Comparison of ENCODE assay signal across 20 cellular contexts in the genomic region with DNA sequence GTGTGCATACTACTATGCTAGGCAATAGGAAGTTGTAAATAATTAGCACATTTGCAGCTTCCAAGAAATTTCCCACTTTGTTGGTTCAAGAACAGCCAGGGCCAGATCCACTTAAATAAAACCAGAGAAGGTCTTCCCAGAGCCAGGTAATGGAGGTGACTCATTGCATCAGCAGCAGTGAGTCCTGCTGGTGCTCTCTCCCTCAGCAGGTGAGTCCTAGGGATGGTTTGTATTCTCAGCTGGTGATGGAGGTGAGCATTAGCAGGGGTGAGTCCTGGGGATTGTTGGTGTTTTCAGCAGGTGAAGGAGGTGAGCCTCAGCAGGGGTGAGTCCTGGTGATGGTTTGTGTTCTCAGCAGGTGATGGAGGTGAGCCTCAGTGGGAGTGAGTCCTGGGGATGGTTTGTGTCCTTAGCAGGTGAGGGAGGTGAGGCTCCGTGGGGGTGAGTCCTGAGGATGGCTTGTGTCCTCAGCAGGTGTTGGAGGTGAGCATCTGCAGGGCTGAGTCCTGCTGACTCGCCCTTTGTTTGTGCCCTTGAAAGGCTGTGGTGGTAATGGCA.
"Had no signal": no experiment of that assay in that cellular context is flagged by ENCODE, and none has a peak within 500 bp of the region (broad histone marks: within the 10 kb centered on the region; RNA-seq: fewer than 3 reads in every experiment).

No MANE protein-coding gene starts in this region.

- H3K27me3 ChIP-seq: colonic mucosa, gastrocnemius medialis, pancreas, right lobe of liver, testis, tibial nerve had no signal

- H3K9me3 ChIP-seq: colonic mucosa, gastrocnemius medialis, pancreas, right lobe of liver, testis had no signal

- H3K4me3 ChIP-seq: colonic mucosa, gastrocnemius medialis, heart right ventricle, pancreas, right lobe of liver, testis, tibial nerve had no signal

- H3K27ac ChIP-seq: colonic mucosa, gastrocnemius medialis, heart right ventricle, pancreas, right lobe of liver, testis, tibial nerve had no signal

- DNase-seq: colonic mucosa; dermis blood vessel endothelial cell; erythroblast; gastrocnemius medialis; heart right ventricle; hypothalamus; kidney glomerular epithelial cell; midbrain; occipital lobe; pancreas; right lobe of liver; stimulated activated CD4-positive, alpha-beta T cell treated with anti-CD3 and anti-CD28 coated beads, Interleukin-4, amount 100 ng/mL, for 24 hours; stimulated activated naive B cell treated with anti-CD40 and anti-IgM and Interleukin-4, amounts not matched to agents 10 μg/mL and 1 μg/mL and 100 μg/mL, for 72 hours; stimulated activated naive CD8-positive, alpha-beta T cell treated with anti-CD3 and anti-CD28 coated beads, Interleukin-15, amount 100 ng/mL, for 72 hours; testis had no signal

- H3K4me3 Mint-ChIP-seq: memory B cell; natural killer cell treated with Interleukin-12 subunit alpha and Interleukin-12 subunit beta and Interleukin-15 and Interleukin-18, amount 100 ng/mL, for 72 hours; stimulated activated naive B cell treated with anti-CD40 and anti-IgM and Interleukin-4, amounts not matched to agents 10 μg/mL and 1 μg/mL and 100 μg/mL, for 72 hours; stimulated activated naive CD8-positive, alpha-beta T cell treated with anti-CD3 and anti-CD28 coated beads, Interleukin-15, amount 100 ng/mL, for 72 hours had no signal

- H3K36me3 Mint-ChIP-seq: memory B cell had no signal

- ATAC-seq: gastrocnemius medialis; heart right ventricle; left lobe of liver; natural killer cell treated with Interleukin-12 subunit alpha and Interleukin-12 subunit beta and Interleukin-15 and Interleukin-18, amount 100 ng/mL, for 72 hours; pancreas; right lobe of liver; stimulated activated naive B cell treated with anti-CD40 and anti-IgM and Interleukin-4, amounts not matched to agents 10 μg/mL and 1 μg/mL and 100 μg/mL, for 72 hours; stimulated activated naive CD8-positive, alpha-beta T cell treated with anti-CD3 and anti-CD28 coated beads, Interleukin-15, amount 100 ng/mL, for 72 hours had no signal

- H3K36me3 ChIP-seq: colonic mucosa, gastrocnemius medialis, heart right ventricle, pancreas, right lobe of liver, tibial nerve had no signal

- H3K27ac Mint-ChIP-seq: memory B cell; natural killer cell treated with Interleukin-12 subunit alpha and Interleukin-12 subunit beta and Interleukin-15 and Interleukin-18, amount 100 ng/mL, for 72 hours; progenitor cell of endocrine pancreas; stimulated activated naive B cell treated with anti-CD40 and anti-IgM and Interleukin-4, amounts not matched to agents 10 μg/mL and 1 μg/mL and 100 μg/mL, for 72 hours; stimulated activated naive CD8-positive, alpha-beta T cell treated with anti-CD3 and anti-CD28 coated beads, Interleukin-15, amount 100 ng/mL, for 72 hours had no signal

- H3K4me1 Mint-ChIP-seq: memory B cell; stimulated activated naive B cell treated with anti-CD40 and anti-IgM and Interleukin-4, amounts not matched to agents 10 μg/mL and 1 μg/mL and 100 μg/mL, for 72 hours; stimulated activated naive CD8-positive, alpha-beta T cell treated with anti-CD3 and anti-CD28 coated beads, Interleukin-15, amount 100 ng/mL, for 72 hours had no signal

- H3K4me1 ChIP-seq: colonic mucosa, gastrocnemius medialis, heart right ventricle, right lobe of liver, testis, tibial nerve had no signal
